9 cellular contexts compared by ENCODE assay signal in the genomic region with DNA sequence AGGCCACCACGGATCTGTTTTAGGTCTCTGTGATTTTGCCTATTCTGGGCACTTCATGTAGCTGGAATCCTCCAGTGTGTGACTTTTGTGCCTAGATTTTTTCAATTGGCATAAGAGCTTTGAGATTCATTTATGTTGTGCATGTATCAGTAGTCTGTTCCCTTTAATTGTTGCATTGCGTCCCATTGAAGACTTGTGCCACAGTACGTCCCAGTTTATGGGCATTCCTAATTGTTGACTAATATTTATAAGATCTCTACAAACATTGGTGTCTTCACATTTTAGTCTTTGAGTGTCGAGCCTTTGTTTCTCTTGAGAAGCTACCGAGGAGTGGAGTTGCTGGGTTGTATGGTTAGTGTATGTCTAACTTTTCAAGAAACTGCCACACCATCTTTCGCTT. TPM values are rescaled to one million over a fixed set of nuclear protein-coding genes. Genes with fewer than 3 reads are reported as not detected.
DNase-seq lines count a peak whose midpoint lies in the region; ATAC-seq, FAIRE-seq and TF ChIP-seq lines count a peak whose summit lies in the region.
"Had no signal": no experiment of that assay in that cellular context is flagged by ENCODE, and none has a peak within 500 bp of the region (broad histone marks: within the 10 kb centered on the region; RNA-seq: fewer than 3 reads in every experiment).

No MANE protein-coding gene starts in this region.

- no peak overlapping the region for H3K14ac ChIP-seq in mesenchymal stem cell (ENCODE audit: low read length in 2 of 2)

- no peak overlapping the region for H3K4me2 ChIP-seq in mesenchymal stem cell (ENCODE audit: low read length, poor library complexity, severe bottlenecking)

- no peaks in the 10 kb centered on the region for H3K27me3 Mint-ChIP-seq in MCF 10A (ENCODE audit: insufficient read depth, unreplicated experiment)
- H3K27me3 Mint-ChIP-seq in activated CD4-positive, alpha-beta memory T cell treated with anti-CD3 and anti-CD28 coated beads for 36 hours: peaks cover 2% of the 10 kb centered on the region

- DNase-seq in MCF 10A (ENCODE audit: unreplicated experiment): no peak
- no peak for DNase-seq in breast epithelium (ENCODE audit: low spot score in 2 of 2)
- DNase-seq in activated CD4-positive, alpha-beta memory T cell treated with anti-CD3 and anti-CD28 coated beads for 36 hours: no peak
- DNase-seq in mesenchymal stem cell: no peak
- DNase-seq in upper lobe of right lung: no peak
- DNase-seq in Kasumi-1 (lab: John Stamatoyannopoulos, UW): no peak
- DNase-seq in H54 (ENCODE audit: insufficient read length, low spot score): no peak

- no peak overlapping the region for H4K91ac ChIP-seq in mesenchymal stem cell (ENCODE audit: low read length)

- H3K4me3 ChIP-seq in breast epithelium (peak overlapping the region in 1 of 3 donors; percentile 90), mesenchymal stem cell (ENCODE audit: insufficient read depth in 1 of 2, low read depth in 1 of 2, low read length in 2 of 2) (peak overlapping the region in 1 of 2 experiments; percentile 68), upper lobe of right lung (peak overlapping the region; percentile 39)

- H3K4me3 Mint-ChIP-seq in MCF 10A (ENCODE audit: unreplicated experiment): peak overlapping the region; percentile 84
- peak overlapping the region; percentile 62 for H3K4me3 Mint-ChIP-seq in activated CD4-positive, alpha-beta memory T cell treated with anti-CD3 and anti-CD28 coated beads for 36 hours

- peak overlapping the region; percentile 39 for H3K9ac ChIP-seq in mesenchymal stem cell (ENCODE audit: low read length)

- H2BK12ac ChIP-seq in mesenchymal stem cell (ENCODE audit: low read length in 2 of 2): no peak overlapping the region

- H3K9me3 Mint-ChIP-seq in MCF 10A (ENCODE audit: unreplicated experiment): no peaks in the 10 kb centered on the region
- H3K9me3 Mint-ChIP-seq in activated CD4-positive, alpha-beta memory T cell treated with anti-CD3 and anti-CD28 coated beads for 36 hours: no peaks in the 10 kb centered on the region
- H3K9me3 Mint-ChIP-seq: dendritic cell treated with granulocyte-macrophage colony-stimulating factor and Interleukin-4, amounts not matched to agents 40 ng/mL and 50 ng/mL, for 4 days had no signal

- H3K36me3 ChIP-seq in breast epithelium (no peaks in the 10 kb centered on the region), mesenchymal stem cell (ENCODE audit: control insufficient read depth in 1 of 2, insufficient read depth in 2 of 2, low read depth in 1 of 2, low read length in 2 of 2) (peaks cover 2 to 14% of the 10 kb centered on the region in 2 experiments), upper lobe of right lung (no peaks in the 10 kb centered on the region)

- no peak overlapping the region for H2BK120ac ChIP-seq in mesenchymal stem cell (ENCODE audit: low read depth, low read length)

- no peaks in the 10 kb centered on the region for H3K9me3 ChIP-seq in breast epithelium
- no peaks in the 10 kb centered on the region for H3K9me3 ChIP-seq in mesenchymal stem cell (ENCODE audit: control insufficient read depth, low read length)
- no peaks in the 10 kb centered on the region for H3K9me3 ChIP-seq in upper lobe of right lung

- no peak for FAIRE-seq in H54 (lab: Jason Lieb, UNC)

- CTCF ChIA-PET in MCF 10A (lab: Yijun Ruan, JAX): interaction anchor here (0.6 to 8.8 kb wide), 11 partner anchors 10 to 110 kb away, joined by 3 to 84 read pairs (median 6); partner anchors contain the start of genes AURKA, CSTF1 and MC3R
- CTCF ChIA-PET in activated CD4-positive, alpha-beta memory T cell treated with anti-CD3 and anti-CD28 coated beads for 36 hours (lab: Charles Lee): interaction anchor here (0.6 to 1.8 kb wide), 3 partner anchors 39 to 192 kb away, joined by 3 to 5 read pairs (median 4); no protein-coding TSS in a partner anchor

- H3K27ac ChIP-seq in breast epithelium (peak overlapping the region in 1 of 2 donors; percentile 61), mesenchymal stem cell (ENCODE audit: low read length, poor library complexity, severe bottlenecking) (no peak overlapping the region), upper lobe of right lung (no peak overlapping the region)

- peaks cover 21% of the 10 kb centered on the region for H3K79me1 ChIP-seq in mesenchymal stem cell (replicated peaks; ENCODE audit: low read length, poor library complexity, severe bottlenecking)

- H2BK15ac ChIP-seq in mesenchymal stem cell (ENCODE audit: low read depth, poor library complexity, severe bottlenecking): no peak overlapping the region

- H2BK5ac ChIP-seq in mesenchymal stem cell (ENCODE audit: low read depth, low read length, poor library complexity, severe bottlenecking): no peak overlapping the region

- no peak for ATAC-seq in upper lobe of right lung
- ATAC-seq in GM19023 (IDR thresholded peaks at IDR 0.05; ENCODE audit: unreplicated experiment): no peak

- BruUV-seq in MCF 10A (replicated peaks; lab: Mats Ljungman, UMichigan): no TSS peak

- 100% methylated on average over 1 of the region's 6 CpGs for WGBS in mesenchymal stem cell

- H3K36me3 Mint-ChIP-seq in MCF 10A (ENCODE audit: insufficient read depth, unreplicated experiment): peaks cover 14% of the 10 kb centered on the region
- peaks cover 4% of the 10 kb centered on the region for H3K36me3 Mint-ChIP-seq in activated CD4-positive, alpha-beta memory T cell treated with anti-CD3 and anti-CD28 coated beads for 36 hours

- POLR2A ChIA-PET in MCF 10A (lab: Yijun Ruan, JAX): interaction anchor here (1.2 to 7.8 kb wide), 9 partner anchors 16 to 272 kb away, joined by 3 to 115 read pairs (median 13); partner anchors contain the start of genes AURKA and CSTF1
- POLR2A ChIA-PET in activated CD4-positive, alpha-beta memory T cell treated with anti-CD3 and anti-CD28 coated beads for 36 hours (lab: Charles Lee): no interaction called here

- H3K27ac Mint-ChIP-seq in MCF 10A (ENCODE audit: low read depth, unreplicated experiment): no peak overlapping the region
- no peak overlapping the region for H3K27ac Mint-ChIP-seq in activated CD4-positive, alpha-beta memory T cell treated with anti-CD3 and anti-CD28 coated beads for 36 hours
- H3K27ac Mint-ChIP-seq: dendritic cell treated with granulocyte-macrophage colony-stimulating factor and Interleukin-4, amounts not matched to agents 40 ng/mL and 50 ng/mL, for 4 days had no signal

- H3K18ac ChIP-seq in mesenchymal stem cell (ENCODE audit: low read depth in 1 of 2, low read length in 2 of 2): no peak overlapping the region

- no peak overlapping the region for H4K8ac ChIP-seq in mesenchymal stem cell (ENCODE audit: low read length)

- H2AFZ ChIP-seq in mesenchymal stem cell (ENCODE audit: low read depth, low read length): no peak overlapping the region

- TF ChIP-seq POLR2A in breast epithelium (IDR thresholded peaks at IDR 0.05) (no peak), H54 (IDR thresholded peaks at IDR 0.05; ENCODE audit: low read depth, low read length) (no peak)

- intact Hi-C loops in MCF 10A (cut with micrococcal nuclease) (loop anchor here (2.0 kb wide), 1 partner anchor 35 kb away; the partner anchor contains the start of genes AURKA and CSTF1), breast epithelium (cut with DNase I; ENCODE audit: low total_unique reads) (no loop called here), upper lobe of right lung (cut with DNase I) (no loop called here)
- intact Hi-C loops in activated CD4-positive, alpha-beta memory T cell treated with anti-CD3 and anti-CD28 coated beads for 36 hours (cut with micrococcal nuclease): loop anchor here (1.0 kb wide), 2 partner anchors 34 to 110 kb away; partner anchors contain the start of genes AURKA, CSTF1 and RTF2

- H3K27me3 ChIP-seq in breast epithelium: no peaks in the 10 kb centered on the region
- H3K27me3 ChIP-seq in mesenchymal stem cell (ENCODE audit: control insufficient read depth in 1 of 2, insufficient read depth in 1 of 2, low read length in 2 of 2): peaks cover 0 to 5% of the 10 kb centered on the region in 2 experiments
- H3K27me3 ChIP-seq in upper lobe of right lung: no peaks in the 10 kb centered on the region

- no peak overlapping the region for H3K4ac ChIP-seq in mesenchymal stem cell (ENCODE audit: low read depth in 1 of 2, low read length in 2 of 2)

- no peak overlapping the region for H2AK5ac ChIP-seq in mesenchymal stem cell (ENCODE audit: low read length, severe bottlenecking)

- peaks cover 11% of the 10 kb centered on the region for H3K4me1 Mint-ChIP-seq in MCF 10A (ENCODE audit: insufficient read depth, unreplicated experiment)
- H3K4me1 Mint-ChIP-seq in activated CD4-positive, alpha-beta memory T cell treated with anti-CD3 and anti-CD28 coated beads for 36 hours (ENCODE audit: low read depth): peaks cover 14% of the 10 kb centered on the region

- H3K4me1 ChIP-seq in breast epithelium: peaks cover 7 to 9% of the 10 kb centered on the region in 2 donors
- peaks cover 18% of the 10 kb centered on the region for H3K4me1 ChIP-seq in mesenchymal stem cell (ENCODE audit: control insufficient read depth, insufficient read depth, low read depth, low read length)
- H3K4me1 ChIP-seq in upper lobe of right lung: peaks cover 13% of the 10 kb centered on the region

- TF ChIP-seq CTCF in MCF 10A (IDR thresholded peaks at IDR 0.05; ENCODE audit: unreplicated experiment): no peak
- TF ChIP-seq CTCF in breast epithelium (IDR thresholded peaks at IDR 0.05): no peak
- no peak for TF ChIP-seq CTCF in upper lobe of right lung (IDR thresholded peaks at IDR 0.05)

- H3K23ac ChIP-seq in mesenchymal stem cell (ENCODE audit: low read length in 2 of 2): no peak overlapping the region

RNA-seq across cellular contexts. Expression of gene FAM210B, which starts 0.7 kb away (rescaled TPM):
- total RNA-seq in MCF 10A (2022): 37.7 and 38.2 TPM in 2 replicates
- total RNA-seq in breast epithelium: 10 to 100 TPM; 62.6 to 100.0 (median 80.8) TPM
- 1 to 10 TPM; 5.5 to 5.9 TPM for total RNA-seq in activated CD4-positive, alpha-beta memory T cell treated with anti-CD3 and anti-CD28 coated beads for 36 hours
- polyA plus RNA-seq in mesenchymal stem cell (2013, experiment 1 of 2): 30.8 TPM
- polyA plus RNA-seq in mesenchymal stem cell (2013, experiment 2 of 2): 31.8 TPM
- 39.5 TPM for total RNA-seq in upper lobe of right lung

RNA-seq across cellular contexts. Expression of gene AURKA, which starts 33.9 kb away (rescaled TPM):
- total RNA-seq in MCF 10A (2022) (65.8 and 75.3 TPM in 2 replicates), breast epithelium (1 to 10 TPM in 2 of 3 donors, under 1 TPM in 1; 0.98 to 2.2 (median 1.6) TPM), upper lobe of right lung (1.5 TPM)
- 100 to 1,000 TPM in 1 of 2 experiments, 10 to 100 TPM in 1; 99.7 to 101 TPM for total RNA-seq in activated CD4-positive, alpha-beta memory T cell treated with anti-CD3 and anti-CD28 coated beads for 36 hours
- polyA plus RNA-seq in mesenchymal stem cell (2013, experiment 1 of 2): 13.9 TPM
- 13.9 TPM for polyA plus RNA-seq in mesenchymal stem cell (2013, experiment 2 of 2)

RNA-seq across cellular contexts. Expression of gene CSTF1, which starts 34.4 kb away (rescaled TPM):
- 30.1 and 35.1 TPM in 2 replicates for total RNA-seq in MCF 10A (2022)
- 10 to 100 TPM; 17.1 to 53.4 (median 35.7) TPM for total RNA-seq in breast epithelium
- 10 to 100 TPM; 53.9 to 56.6 TPM for total RNA-seq in activated CD4-positive, alpha-beta memory T cell treated with anti-CD3 and anti-CD28 coated beads for 36 hours
- polyA plus RNA-seq in mesenchymal stem cell (2013, experiment 1 of 2): 22.0 TPM
- 21.8 TPM for polyA plus RNA-seq in mesenchymal stem cell (2013, experiment 2 of 2)
- total RNA-seq in upper lobe of right lung: 27.8 TPM

RNA-seq across cellular contexts. Expression of gene CASS4, which starts 54.0 kb away (rescaled TPM):
- total RNA-seq in MCF 10A (2022): not detected in 2 replicates
- total RNA-seq in breast epithelium: 1 to 10 TPM; 1.6 to 3.4 (median 2.2) TPM
- 1 to 10 TPM; 7.8 to 8.6 TPM for total RNA-seq in activated CD4-positive, alpha-beta memory T cell treated with anti-CD3 and anti-CD28 coated beads for 36 hours
- polyA plus RNA-seq in mesenchymal stem cell (2013, experiment 1 of 2): 0.14 TPM
- polyA plus RNA-seq in mesenchymal stem cell (2013, experiment 2 of 2): 0.19 TPM
- 40.2 TPM for total RNA-seq in upper lobe of right lung

Comparison
In these comparisons a context has a peak if more than half of its experiments do, and no peak if none do; other contexts are left out.
1. RNA of gene AURKA, which starts 33.9 kb away (total RNA-seq): 99.7 to 101 TPM in activated CD4-positive, alpha-beta memory T cell treated with anti-CD3 and anti-CD28 coated beads for 36 hours and 65.8 to 75.3 TPM in MCF 10A; 0.98 to 2.2 TPM in breast epithelium and 1.5 TPM in upper lobe of right lung (single experiment); every median in the first group is over 10 times any median in the second.
2. intact Hi-C loops: an anchor here in MCF 10A (2.0 kb wide) and activated CD4-positive, alpha-beta memory T cell treated with anti-CD3 and anti-CD28 coated beads for 36 hours (1.0 kb wide); none called in breast epithelium and upper lobe of right lung.